28 cellular contexts compared by ENCODE assay signal in genomic region chr16:26137956-26138355, GRCh38.
"Had no signal": no experiment of that assay in that cellular context is flagged by ENCODE, and none has a peak within 500 bp of the region (broad histone marks: within the 10 kb centered on the region; RNA-seq: fewer than 3 reads in every experiment).

No MANE protein-coding gene starts in this region.

- DNase-seq: colonic mucosa; cortex of kidney; dermis blood vessel endothelial cell; dorsolateral prefrontal cortex; effector CD4-positive, alpha-beta T cell; effector CD8-positive, alpha-beta T cell; effector memory CD4-positive, alpha-beta T cell; effector memory CD8-positive, alpha-beta T cell; endodermal cell; erythroblast; esophagus squamous epithelium; foreskin fibroblast; foreskin keratinocyte; foreskin melanocyte; gastrocnemius medialis; glutamatergic neuron; heart left ventricle; heart right ventricle had no signal

- ATAC-seq: effector memory CD8-positive, alpha-beta T cell; esophagus mucosa; foreskin keratinocyte; gastrocnemius medialis; gastroesophageal sphincter; heart left ventricle; heart right ventricle had no signal

- H3K27me3 Mint-ChIP-seq: dendritic cell treated with granulocyte-macrophage colony-stimulating factor and Interleukin-4, amounts not matched to agents 40 ng/mL and 50 ng/mL, for 4 days; effector memory CD8-positive, alpha-beta T cell had no signal

- H3K9me3 Mint-ChIP-seq: dendritic cell treated with granulocyte-macrophage colony-stimulating factor and Interleukin-4, amounts not matched to agents 40 ng/mL and 50 ng/mL, for 4 days; effector memory CD8-positive, alpha-beta T cell; endodermal cell had no signal

- FAIRE-seq: colon, endometrium, endothelial cell of umbilical vein, frontal cortex had no signal

- H3K27ac Mint-ChIP-seq: dendritic cell treated with granulocyte-macrophage colony-stimulating factor and Interleukin-4, amounts not matched to agents 40 ng/mL and 50 ng/mL, for 4 days; effector memory CD8-positive, alpha-beta T cell; endodermal cell had no signal

- H3K4me3 Mint-ChIP-seq: dendritic cell treated with granulocyte-macrophage colony-stimulating factor and Interleukin-4, amounts not matched to agents 40 ng/mL and 50 ng/mL, for 4 days; effector memory CD8-positive, alpha-beta T cell; endodermal cell had no signal

- H3K27ac ChIP-seq: colonic mucosa, coronary artery, dorsolateral prefrontal cortex, epithelial cell of prostate, esophagus muscularis mucosa, esophagus squamous epithelium, foreskin keratinocyte, gastrocnemius medialis, gastroesophageal sphincter, heart left ventricle, heart right ventricle had no signal
